11 cellular contexts compared by ENCODE assay signal in genomic region chr15:68316061-68316804, GRCh38. TPM values are rescaled to one million over a fixed set of nuclear protein-coding genes. Genes with fewer than 3 reads are reported as not detected.
DNase-seq lines count a peak whose midpoint lies in the region; ATAC-seq and TF ChIP-seq lines count a peak whose summit lies in the region.
"Had no signal": no experiment of that assay in that cellular context is flagged by ENCODE, and none has a peak within 500 bp of the region (broad histone marks: within the 10 kb centered on the region; RNA-seq: fewer than 3 reads in every experiment).

No MANE protein-coding gene starts in this region.

- H3K9me2 ChIP-seq in OCI-LY1 (ENCODE audit: low read depth, low read length), result no peaks in the 10 kb centered on the region

- H3K9ac ChIP-seq in OCI-LY1 (ENCODE audit: low read length), result no peak overlapping the region
- H3K9ac ChIP-seq: parathyroid adenoma had no signal

- POLR2A ChIA-PET in activated CD4-positive, alpha-beta memory T cell treated with anti-CD3 and anti-CD28 coated beads for 36 hours (lab: Charles Lee), result no interaction called here
- POLR2A ChIA-PET in activated CD4-positive, alpha-beta memory T cell treated with anti-CD3 and anti-CD28 coated beads, Interleukin-2, amount 10 ng/mL, durations not matched to agents 7 days and 5 days (lab: Charles Lee), result no interaction called here

- H3K4me3 ChIP-seq in OCI-LY1 (ENCODE audit: low read depth, low read length, poor library complexity, severe bottlenecking) (no peak overlapping the region), epithelial cell of esophagus (ENCODE audit: low read length) (no peak overlapping the region)

- H3K27ac Mint-ChIP-seq in activated CD4-positive, alpha-beta memory T cell treated with anti-CD3 and anti-CD28 coated beads for 36 hours, result no peak overlapping the region
- no peak overlapping the region for H3K27ac Mint-ChIP-seq in activated CD4-positive, alpha-beta memory T cell treated with anti-CD3 and anti-CD28 coated beads, Interleukin-2, amount 10 ng/mL, durations not matched to agents 7 days and 5 days

- H3K4me2 ChIP-seq in OCI-LY1 (ENCODE audit: low read length), result no peak overlapping the region

- H3K27me3 Mint-ChIP-seq in activated CD4-positive, alpha-beta memory T cell treated with anti-CD3 and anti-CD28 coated beads for 36 hours, result peaks cover 4% of the 10 kb centered on the region
- no peaks in the 10 kb centered on the region for H3K27me3 Mint-ChIP-seq in activated CD4-positive, alpha-beta memory T cell treated with anti-CD3 and anti-CD28 coated beads, Interleukin-2, amount 10 ng/mL, durations not matched to agents 7 days and 5 days

- DNase-seq in activated CD4-positive, alpha-beta memory T cell treated with anti-CD3 and anti-CD28 coated beads for 36 hours, result peak; percentile 3
- DNase-seq in activated CD4-positive, alpha-beta memory T cell treated with anti-CD3 and anti-CD28 coated beads, Interleukin-2, amount 10 ng/mL, durations not matched to agents 7 days and 5 days, result no peak
- DNase-seq in epithelial cell of esophagus (ENCODE audit: low read depth) (peak; percentile 22), sciatic nerve (ENCODE audit: low spot score) (peak; percentile 60), DMS153 treated with DMSO at 0.1 percent for 48 hours (lab: John Stamatoyannopoulos, UW; ENCODE audit: unreplicated experiment) (no peak), AG20443 (ENCODE audit: low spot score) (no peak)
- DNase-seq: stimulated activated naive CD4-positive, alpha-beta T cell had no signal

- H3K27ac ChIP-seq in OCI-LY1 (ENCODE audit: low read depth, low read length, poor library complexity, severe bottlenecking), result no peak overlapping the region
- H3K27ac ChIP-seq: epithelial cell of prostate, parathyroid adenoma had no signal

- no peak overlapping the region for H3K4me3 Mint-ChIP-seq in activated CD4-positive, alpha-beta memory T cell treated with anti-CD3 and anti-CD28 coated beads for 36 hours
- no peak overlapping the region for H3K4me3 Mint-ChIP-seq in activated CD4-positive, alpha-beta memory T cell treated with anti-CD3 and anti-CD28 coated beads, Interleukin-2, amount 10 ng/mL, durations not matched to agents 7 days and 5 days

- ATAC-seq in sciatic nerve (no peak), HG03521 (IDR thresholded peaks at IDR 0.05; ENCODE audit: unreplicated experiment) (no peak)

- no peaks in the 10 kb centered on the region for H3K9me3 Mint-ChIP-seq in activated CD4-positive, alpha-beta memory T cell treated with anti-CD3 and anti-CD28 coated beads for 36 hours
- no peaks in the 10 kb centered on the region for H3K9me3 Mint-ChIP-seq in activated CD4-positive, alpha-beta memory T cell treated with anti-CD3 and anti-CD28 coated beads, Interleukin-2, amount 10 ng/mL, durations not matched to agents 7 days and 5 days

- H3F3A ChIP-seq in OCI-LY1 (ENCODE audit: insufficient read depth, low read length), result no peaks in the 10 kb centered on the region

- no peaks in the 10 kb centered on the region for H3K9me3 ChIP-seq in OCI-LY1 (ENCODE audit: low read length)

- no peaks in the 10 kb centered on the region for H3K4me1 ChIP-seq in OCI-LY1 (ENCODE audit: insufficient read depth, low read length, severe bottlenecking)
- H3K4me1 ChIP-seq: parathyroid adenoma had no signal

- H4K20me1 ChIP-seq in OCI-LY1 (ENCODE audit: insufficient read depth, low read length), result no peaks in the 10 kb centered on the region

- H3K27me3 ChIP-seq in OCI-LY1 (ENCODE audit: insufficient read depth, low read length), result no peaks in the 10 kb centered on the region

- TF ChIP-seq CTCF in OCI-LY1 (IDR thresholded peaks at IDR 0.05; ENCODE audit: low read length), result peak; percentile 33; the same call in 1 of the 2 replicates
- TF ChIP-seq CTCF in epithelial cell of esophagus (IDR thresholded peaks at IDR 0.05; ENCODE audit: insufficient read depth, low read depth, low read length, missing control alignments), result peak; percentile 45

- no peaks in the 10 kb centered on the region for H3K4me1 Mint-ChIP-seq in activated CD4-positive, alpha-beta memory T cell treated with anti-CD3 and anti-CD28 coated beads for 36 hours (ENCODE audit: low read depth)
- no peaks in the 10 kb centered on the region for H3K4me1 Mint-ChIP-seq in activated CD4-positive, alpha-beta memory T cell treated with anti-CD3 and anti-CD28 coated beads, Interleukin-2, amount 10 ng/mL, durations not matched to agents 7 days and 5 days

- H2AFZ ChIP-seq in OCI-LY1 (ENCODE audit: low read length), result no peak overlapping the region
- H2AFZ ChIP-seq: parathyroid adenoma had no signal

- H3K79me2 ChIP-seq in OCI-LY1 (ENCODE audit: insufficient read depth, low read length), result no peaks in the 10 kb centered on the region
- H3K79me2 ChIP-seq: parathyroid adenoma had no signal

- no peaks in the 10 kb centered on the region for H3K36me3 Mint-ChIP-seq in activated CD4-positive, alpha-beta memory T cell treated with anti-CD3 and anti-CD28 coated beads for 36 hours
- H3K36me3 Mint-ChIP-seq in activated CD4-positive, alpha-beta memory T cell treated with anti-CD3 and anti-CD28 coated beads, Interleukin-2, amount 10 ng/mL, durations not matched to agents 7 days and 5 days (ENCODE audit: low read depth), result no peaks in the 10 kb centered on the region

- no peaks in the 10 kb centered on the region for H3K36me3 ChIP-seq in OCI-LY1 (ENCODE audit: insufficient read depth, low read length)

- CTCF ChIA-PET in activated CD4-positive, alpha-beta memory T cell treated with anti-CD3 and anti-CD28 coated beads for 36 hours (lab: Charles Lee), result interaction anchor here (1.0 kb wide), 1 partner anchor 10 kb away, joined by 3 read pairs; no protein-coding TSS in a partner anchor
- CTCF ChIA-PET in activated CD4-positive, alpha-beta memory T cell treated with anti-CD3 and anti-CD28 coated beads, Interleukin-2, amount 10 ng/mL, durations not matched to agents 7 days and 5 days (lab: Charles Lee), result interaction anchor here (2.4 kb wide), 1 partner anchor 10 kb away, joined by 9 read pairs; no protein-coding TSS in a partner anchor

- intact Hi-C loops in activated CD4-positive, alpha-beta memory T cell treated with anti-CD3 and anti-CD28 coated beads for 36 hours (cut with micrococcal nuclease), result no loop called here
- intact Hi-C loops in sciatic nerve (cut with DNase I), result no loop called here

RNA-seq across cellular contexts. Expression of gene FEM1B, which starts 38.7 kb away (rescaled TPM):
- 10 to 100 TPM; 32.6 to 34.2 TPM for total RNA-seq in activated CD4-positive, alpha-beta memory T cell treated with anti-CD3 and anti-CD28 coated beads for 36 hours
- total RNA-seq in activated CD4-positive, alpha-beta memory T cell treated with anti-CD3 and anti-CD28 coated beads, Interleukin-2, amount 10 ng/mL, durations not matched to agents 7 days and 5 days, result 10 to 100 TPM; 46.9 to 48.8 TPM
- total RNA-seq in sciatic nerve, result 58.0 TPM

Comparison
In these comparisons a context has a peak if more than half of its experiments do, and no peak if none do; other contexts are left out.
1. DNase-seq: peak in activated CD4-positive, alpha-beta memory T cell treated with anti-CD3 and anti-CD28 coated beads for 36 hours (single experiment), epithelial cell of esophagus (single experiment) and sciatic nerve (single experiment); none in activated CD4-positive, alpha-beta memory T cell treated with anti-CD3 and anti-CD28 coated beads, Interleukin-2, amount 10 ng/mL, durations not matched to agents 7 days and 5 days (single experiment), DMS153 treated with DMSO at 0.1 percent for 48 hours (single experiment) and AG20443 (single experiment).